ENCODE assay signal across 10 cellular contexts in genomic region chr19:49614096-49614857, GRCh38. TPM values are rescaled to one million over a fixed set of nuclear protein-coding genes. Genes with fewer than 3 reads are reported as not detected.
DNase-seq lines count a peak whose midpoint lies in the region; ATAC-seq, FAIRE-seq and TF ChIP-seq lines count a peak whose summit lies in the region.
"Had no signal": no experiment of that assay in that cellular context is flagged by ENCODE, and none has a peak within 500 bp of the region (broad histone marks: within the 10 kb centered on the region; RNA-seq: fewer than 3 reads in every experiment).

No MANE protein-coding gene starts in this region.

- H3K4me3 ChIP-seq in suprapubic skin: no peak overlapping the region
- no peak overlapping the region for H3K4me3 ChIP-seq in endodermal cell (ENCODE audit: low read length)

- WGBS in suprapubic skin: 64% methylated on average over 13 of the region's 19 CpGs
- WGBS in endodermal cell (ENCODE audit: insufficient coverage in 1 of 2, insufficient read length in 1 of 2), 2 experiments: 96 to 97% methylated on average over 11 to 19 of the region's 19 CpGs

- TF ChIP-seq POLR2A in suprapubic skin (IDR thresholded peaks at IDR 0.05): no peak

- H3K27ac Mint-ChIP-seq in activated B cell treated with CpG ODN at 0.5 μM for 24 hours: peak overlapping the region; percentile 81
- no peak overlapping the region for H3K27ac Mint-ChIP-seq in endodermal cell

- peaks cover 13% of the 10 kb centered on the region for H3K4me1 Mint-ChIP-seq in activated B cell treated with CpG ODN at 0.5 μM for 24 hours
- no peaks in the 10 kb centered on the region for H3K4me1 Mint-ChIP-seq in endodermal cell

- H3K4me3 Mint-ChIP-seq in activated B cell treated with CpG ODN at 0.5 μM for 24 hours: no peak overlapping the region
- H3K4me3 Mint-ChIP-seq in endodermal cell: no peak overlapping the region

- H3K9me3 ChIP-seq in suprapubic skin (no peaks in the 10 kb centered on the region), endodermal cell (ENCODE audit: control insufficient read depth, low read length) (no peaks in the 10 kb centered on the region)

- TF ChIP-seq EP300 in suprapubic skin (IDR thresholded peaks at IDR 0.05): no peak

- H3K9ac ChIP-seq in endodermal cell (ENCODE audit: extremely low read depth, low read length, poor library complexity, severe bottlenecking): no peak overlapping the region

- H3K27me3 Mint-ChIP-seq in activated B cell treated with CpG ODN at 0.5 μM for 24 hours (no peaks in the 10 kb centered on the region), endodermal cell (ENCODE audit: insufficient read depth) (no peaks in the 10 kb centered on the region)

- H3K36me3 ChIP-seq in suprapubic skin (peaks cover 74% of the 10 kb centered on the region), endodermal cell (ENCODE audit: control insufficient read depth, insufficient read depth, low read length) (peaks cover 69% of the 10 kb centered on the region)

- POLR2A ChIA-PET in activated B cell treated with CpG ODN at 0.5 μM for 24 hours (lab: Charles Lee): interaction anchor here (0.5 to 0.9 kb wide), 2 partner anchors 76 to 239 kb away, joined by 3 to 5 read pairs; partner anchors contain the start of gene ADM5

- CTCF ChIA-PET in activated B cell treated with CpG ODN at 0.5 μM for 24 hours (lab: Charles Lee): no interaction called here

- H3K4me1 ChIP-seq in suprapubic skin (peaks cover 22% of the 10 kb centered on the region), endodermal cell (ENCODE audit: control insufficient read depth, insufficient read depth, low read length) (no peaks in the 10 kb centered on the region)

- no peak for FAIRE-seq in GM19239 (lab: Jason Lieb, UNC)

- peak overlapping the region; percentile 22 for H3K27ac ChIP-seq in suprapubic skin
- H3K27ac ChIP-seq in endodermal cell (ENCODE audit: low read depth, low read length): no peak overlapping the region

- no peaks in the 10 kb centered on the region for H3K9me3 Mint-ChIP-seq in activated B cell treated with CpG ODN at 0.5 μM for 24 hours
- H3K9me3 Mint-ChIP-seq in endodermal cell: no peaks in the 10 kb centered on the region

- intact Hi-C loops in activated B cell treated with CpG ODN at 0.5 μM for 24 hours (cut with micrococcal nuclease): no loop called here

- ATAC-seq in activated B cell treated with CpG ODN at 0.5 μM for 24 hours (ENCODE audit: low read depth): peak; percentile 40

- H3K27me3 ChIP-seq in suprapubic skin (no peaks in the 10 kb centered on the region), endodermal cell (ENCODE audit: control insufficient read depth, insufficient read depth, low read length, poor library complexity, severe bottlenecking) (no peaks in the 10 kb centered on the region)

- DNase-seq in stimulated activated CD4-positive, alpha-beta T cell treated with anti-CD3 and anti-CD28 coated beads, Interleukin-15, amount 100 ng/mL, for 24 hours: peak; percentile 27
- no peak for DNase-seq in stimulated activated CD4-positive, alpha-beta T cell treated with anti-CD3 and anti-CD28 coated beads, Interleukin-4, amount 100 ng/mL, for 4 hours
- DNase-seq in activated B cell treated with CpG ODN at 0.5 μM for 24 hours (no peak), glomerular endothelial cell (ENCODE audit: extremely low read depth, low read depth, low spot score) (peak; percentile 57), suprapubic skin (ENCODE audit: low spot score in 2 of 2) (no peak), NCI-H2081 treated with DMSO at 0.1 percent for 48 hours (lab: John Stamatoyannopoulos, UW) (no peak), GM19239 (ENCODE audit: insufficient read length, low spot score) (no peak), endodermal cell (no peak)
- DNase-seq: RPMI8226 had no signal

- no peak for TF ChIP-seq CTCF in activated B cell treated with CpG ODN at 0.5 μM for 24 hours (IDR thresholded peaks at IDR 0.05)
- no peak for TF ChIP-seq CTCF in suprapubic skin (IDR thresholded peaks at IDR 0.05)
- TF ChIP-seq CTCF in endodermal cell (conservative IDR thresholded peaks at IDR 0.05): no peak

- H3K36me3 Mint-ChIP-seq in activated B cell treated with CpG ODN at 0.5 μM for 24 hours (ENCODE audit: low read depth) (peaks cover 69% of the 10 kb centered on the region), endodermal cell (ENCODE audit: low read depth) (peaks cover 77% of the 10 kb centered on the region)

RNA-seq across cellular contexts. Expression of gene PRR12, which starts 23.3 kb away (rescaled TPM):
- 37.1 and 42.1 TPM in 2 replicates for total RNA-seq in activated B cell treated with CpG ODN at 0.5 μM for 24 hours
- 13.4 and 26.1 TPM in 2 replicates for total RNA-seq in glomerular endothelial cell
- total RNA-seq in suprapubic skin: 10 to 100 TPM; 24.6 to 50.3 (median 38.9) TPM
- total RNA-seq in endodermal cell: 10 to 100 TPM; 67.6 to 69.6 TPM
- 29.6 TPM for polyA plus RNA-seq in endodermal cell (2013, experiment 1 of 2)
- 27.0 TPM for polyA plus RNA-seq in endodermal cell (2013, experiment 2 of 2)

RNA-seq across cellular contexts. Expression of gene RRAS, which starts 25.7 kb away (rescaled TPM):
- 4.8 and 5.1 TPM in 2 replicates for total RNA-seq in activated B cell treated with CpG ODN at 0.5 μM for 24 hours
- total RNA-seq in glomerular endothelial cell: 110 and 120 TPM in 2 replicates
- 10 to 100 TPM; 12.9 to 28.8 (median 18.6) TPM for total RNA-seq in suprapubic skin
- 1 to 10 TPM; 5.8 to 7.3 TPM for total RNA-seq in endodermal cell
- 18.7 TPM for polyA plus RNA-seq in endodermal cell (2013, experiment 1 of 2)
- polyA plus RNA-seq in endodermal cell (2013, experiment 2 of 2): 22.4 TPM

RNA-seq across cellular contexts. Expression of gene SCAF1, which starts 27.7 kb away (rescaled TPM):
- total RNA-seq in activated B cell treated with CpG ODN at 0.5 μM for 24 hours (58.7 and 61.0 TPM in 2 replicates), glomerular endothelial cell (47.0 and 68.6 TPM in 2 replicates), suprapubic skin (10 to 100 TPM; 22.1 to 36.9 (median 28.5) TPM), endodermal cell (10 to 100 TPM; 84.8 to 94.5 TPM)
- polyA plus RNA-seq in endodermal cell (2013, experiment 1 of 2): 44.7 TPM
- polyA plus RNA-seq in endodermal cell (2013, experiment 2 of 2): 40.4 TPM

RNA-seq across cellular contexts. Expression of gene PRRG2, which starts 33.2 kb away (rescaled TPM):
- total RNA-seq in activated B cell treated with CpG ODN at 0.5 μM for 24 hours: 1.8 and 2.2 TPM in 2 replicates
- 1.6 and 12.2 TPM in 2 replicates for total RNA-seq in glomerular endothelial cell
- total RNA-seq in suprapubic skin: 10 to 100 TPM; 13.8 to 21.2 (median 16.7) TPM
- 1 to 10 TPM; 3.7 to 6.9 TPM for total RNA-seq in endodermal cell
- polyA plus RNA-seq in endodermal cell (2013, experiment 1 of 2): 0.53 TPM
- 0.25 TPM for polyA plus RNA-seq in endodermal cell (2013, experiment 2 of 2)
- total RNA-seq: skeletal muscle tissue had no signal

RNA-seq across cellular contexts. Expression of gene NOSIP, which starts 33.9 kb away (rescaled TPM):
- 49.9 and 54.8 TPM in 2 replicates for total RNA-seq in activated B cell treated with CpG ODN at 0.5 μM for 24 hours
- total RNA-seq in glomerular endothelial cell: 79.9 and 91.1 TPM in 2 replicates
- 10 to 100 TPM; 42.5 to 85.6 (median 68.9) TPM for total RNA-seq in suprapubic skin
- 10 to 100 TPM; 58.0 to 62.3 TPM for total RNA-seq in endodermal cell
- 62.3 TPM for polyA plus RNA-seq in endodermal cell (2013, experiment 1 of 2)
- 59.5 TPM for polyA plus RNA-seq in endodermal cell (2013, experiment 2 of 2)

Comparison
In these comparisons a context has a peak if more than half of its experiments do, and no peak if none do; other contexts are left out.
1. DNase-seq: peak in stimulated activated CD4-positive, alpha-beta T cell treated with anti-CD3 and anti-CD28 coated beads, Interleukin-15, amount 100 ng/mL, for 24 hours (single experiment) and glomerular endothelial cell (single experiment); none in stimulated activated CD4-positive, alpha-beta T cell treated with anti-CD3 and anti-CD28 coated beads, Interleukin-4, amount 100 ng/mL, for 4 hours (0 of 2), activated B cell treated with CpG ODN at 0.5 μM for 24 hours (single experiment), suprapubic skin (0 of 2), NCI-H2081 treated with DMSO at 0.1 percent for 48 hours (single experiment), GM19239 (single experiment) and endodermal cell (single experiment).